In genomic region chr6:148881593-148882311, GRCh38 we compare ENCODE assay signal across 24 cellular contexts.
"Had no signal": no experiment of that assay in that cellular context is flagged by ENCODE, and none has a peak within 500 bp of the region (broad histone marks: within the 10 kb centered on the region; RNA-seq: fewer than 3 reads in every experiment).

No MANE protein-coding gene starts in this region.

- H3K4me2 ChIP-seq: hepatocyte, smooth muscle cell had no signal

- H3K27me3 Mint-ChIP-seq: natural killer cell treated with Interleukin-12 subunit alpha and Interleukin-12 subunit beta and Interleukin-15 and Interleukin-18, amount 100 ng/mL, for 72 hours; progenitor cell of endocrine pancreas; stimulated activated memory B cell treated with anti-CD40 and anti-IgM and Interleukin-4, amounts not matched to agents 10 μg/mL and 1 μg/mL and 100 μg/mL, for 72 hours; stimulated activated naive CD8-positive, alpha-beta T cell treated with anti-CD3 and anti-CD28 coated beads, Interleukin-15, Interleukin-2, amounts not matched to agents 100 ng/mL and 50 ng/mL, for 24 hours had no signal

- H3K9me3 ChIP-seq: left ventricle myocardium inferior, mucosa of descending colon, ovary, right atrium auricular region, right lobe of liver, suprapubic skin, thoracic aorta, tibial artery, upper lobe of right lung had no signal

- H3K27ac ChIP-seq: hepatocyte, left ventricle myocardium inferior, ovary, right atrium auricular region, right lobe of liver, suprapubic skin, thoracic aorta, tibial artery, upper lobe of right lung had no signal

- ATAC-seq: mucosa of descending colon; natural killer cell treated with Interleukin-12 subunit alpha and Interleukin-12 subunit beta and Interleukin-15 and Interleukin-18, amount 100 ng/mL, for 72 hours; stimulated activated memory B cell treated with anti-CD40 and anti-IgM and Interleukin-4, amounts not matched to agents 10 μg/mL and 1 μg/mL and 100 μg/mL, for 72 hours; upper lobe of right lung had no signal

- H3K9me3 Mint-ChIP-seq: naive thymus-derived CD4-positive, alpha-beta T cell; natural killer cell treated with Interleukin-12 subunit alpha and Interleukin-12 subunit beta and Interleukin-15 and Interleukin-18, amount 100 ng/mL, for 72 hours; stimulated activated naive CD8-positive, alpha-beta T cell treated with anti-CD3 and anti-CD28 coated beads, Interleukin-15, Interleukin-2, amounts not matched to agents 100 ng/mL and 50 ng/mL, for 24 hours had no signal

- H3K4me3 ChIP-seq: hepatocyte, left ventricle myocardium inferior, lung, mucosa of descending colon, ovary, right atrium auricular region, right lobe of liver, smooth muscle cell, suprapubic skin, thoracic aorta, tibial artery, upper lobe of right lung had no signal

- H3K79me2 ChIP-seq: hepatocyte had no signal

- H3K36me3 ChIP-seq: left ventricle myocardium inferior, ovary, right atrium auricular region, right lobe of liver, suprapubic skin, thoracic aorta, tibial artery, upper lobe of right lung had no signal

- H2AFZ ChIP-seq: hepatocyte had no signal

- H3K4me3 Mint-ChIP-seq: naive thymus-derived CD4-positive, alpha-beta T cell; natural killer cell treated with Interleukin-12 subunit alpha and Interleukin-12 subunit beta and Interleukin-15 and Interleukin-18, amount 100 ng/mL, for 72 hours; stimulated activated memory B cell treated with anti-CD40 and anti-IgM and Interleukin-4, amounts not matched to agents 10 μg/mL and 1 μg/mL and 100 μg/mL, for 72 hours; stimulated activated naive CD8-positive, alpha-beta T cell treated with anti-CD3 and anti-CD28 coated beads, Interleukin-15, Interleukin-2, amounts not matched to agents 100 ng/mL and 50 ng/mL, for 24 hours had no signal

- H3K36me3 Mint-ChIP-seq: naive thymus-derived CD4-positive, alpha-beta T cell; natural killer cell treated with Interleukin-12 subunit alpha and Interleukin-12 subunit beta and Interleukin-15 and Interleukin-18, amount 100 ng/mL, for 72 hours had no signal

- DNase-seq: islet precursor cell; left ventricle myocardium inferior; midbrain; mucosa of descending colon; naive thymus-derived CD4-positive, alpha-beta T cell; ovary; right lobe of liver; stimulated activated CD4-positive, alpha-beta T cell treated with anti-CD3 and anti-CD28 coated beads, Interleukin-1b, Interleukin-23, amount 100 ng/mL, for 48 hours; stimulated activated CD4-positive, alpha-beta T cell treated with anti-CD3 and anti-CD28 coated beads, Interleukin-2, amount 100 ng/mL, for 48 hours; stimulated activated CD4-positive, alpha-beta T cell treated with anti-CD3 and anti-CD28 coated beads, Interleukin-4, amount 100 ng/mL, for 4 hours; stimulated activated CD8-positive, alpha-beta memory T cell treated with anti-CD3 and anti-CD28 coated beads, Interleukin-4, amount 100 ng/mL, for 48 hours; tibial artery; trophoblast cell; upper lobe of right lung had no signal

- H3K27me3 ChIP-seq: hepatocyte, ovary, right atrium auricular region, right lobe of liver, suprapubic skin, tibial artery, upper lobe of right lung had no signal

- H3K27ac Mint-ChIP-seq: naive thymus-derived CD4-positive, alpha-beta T cell; progenitor cell of endocrine pancreas; stimulated activated memory B cell treated with anti-CD40 and anti-IgM and Interleukin-4, amounts not matched to agents 10 μg/mL and 1 μg/mL and 100 μg/mL, for 72 hours; stimulated activated naive CD8-positive, alpha-beta T cell treated with anti-CD3 and anti-CD28 coated beads, Interleukin-15, Interleukin-2, amounts not matched to agents 100 ng/mL and 50 ng/mL, for 24 hours had no signal

- H3K4me1 ChIP-seq: left ventricle myocardium inferior, right atrium auricular region, right lobe of liver, upper lobe of right lung had no signal
